In genomic region chr15:66704783-66705113, GRCh38 we compare ENCODE assay signal across 8 cellular contexts. TPM values are rescaled to one million over a fixed set of nuclear protein-coding genes. Genes with fewer than 3 reads are reported as not detected.
DNase-seq lines count a peak whose midpoint lies in the region; ATAC-seq and TF ChIP-seq lines count a peak whose summit lies in the region.

No MANE protein-coding gene starts in this region.

- DNase-seq in activated naive CD4-positive, alpha-beta T cell treated with Interleukin-2 at 50 U/mL for 16 hours, result no peak
- no peak for DNase-seq in ascending aorta (ENCODE audit: low spot score in 2 of 2)
- DNase-seq in lung (ENCODE audit: low spot score), result no peak
- DNase-seq in tibial nerve (ENCODE audit: low spot score in 2 of 2), result no peak
- DNase-seq in HUDEP-2 (lab: John Stamatoyannopoulos, UW; ENCODE audit: unreplicated experiment in 76 of 76), result no peak
- DNase-seq in hippocampal formation (lab: John Stamatoyannopoulos, UW), result no peak

- no peaks in the 10 kb centered on the region for H3K27me3 ChIP-seq in ascending aorta
- no peaks in the 10 kb centered on the region for H3K27me3 ChIP-seq in lung (ENCODE audit: control insufficient read depth, insufficient read depth)
- no peaks in the 10 kb centered on the region for H3K27me3 ChIP-seq in tibial nerve

- ATAC-seq in lung (ENCODE audit: insufficient read depth, low FRiP score), result no peak
- no peak for ATAC-seq in GM21360 (IDR thresholded peaks at IDR 0.05; ENCODE audit: unreplicated experiment)

- H3K9me3 ChIP-seq in ascending aorta, result no peaks in the 10 kb centered on the region
- no peaks in the 10 kb centered on the region for H3K9me3 ChIP-seq in lung (ENCODE audit: control insufficient read depth in 2 of 2, insufficient read depth in 1 of 2, low read length in 1 of 2)
- no peaks in the 10 kb centered on the region for H3K9me3 ChIP-seq in tibial nerve

- H3K4me1 Mint-ChIP-seq in activated naive CD4-positive, alpha-beta T cell treated with anti-CD3 and anti-CD28 coated beads, Interleukin-2, amount 50 U/mL, for 24 hours, result peaks cover 21% of the 10 kb centered on the region

- H3K4me3 Mint-ChIP-seq in activated naive CD4-positive, alpha-beta T cell treated with anti-CD3 and anti-CD28 coated beads, Interleukin-2, amount 50 U/mL, for 24 hours, result peak overlapping the region; percentile 80

- intact Hi-C loops in ascending aorta (cut with DNase I), result loop anchor here (5.0 to 10.0 kb wide), 4 partner anchors 33 to 490 kb away; partner anchors contain the start of genes RPL4 and ZWILCH

- H3K27ac ChIP-seq in ascending aorta, result peak overlapping the region; percentile 84 to 87
- H3K27ac ChIP-seq in lung (ENCODE audit: low read depth in 1 of 2, low read length in 1 of 2), result peak overlapping the region in 1 of 2 donors; percentile 88
- peak overlapping the region in 2 of 4 donors; percentile 17 to 87 for H3K27ac ChIP-seq in tibial nerve

- H3K9me3 Mint-ChIP-seq in activated naive CD4-positive, alpha-beta T cell treated with anti-CD3 and anti-CD28 coated beads, Interleukin-2, amount 50 U/mL, for 24 hours, result no peaks in the 10 kb centered on the region

- peak overlapping the region; percentile 88 for H3K4me3 ChIP-seq in ascending aorta
- peak overlapping the region; percentile 81 for H3K4me3 ChIP-seq in lung
- H3K4me3 ChIP-seq in tibial nerve, result peak overlapping the region in 3 of 4 donors; percentile 80 to 90 (median 84)

- TF ChIP-seq EP300 in tibial nerve (IDR thresholded peaks at IDR 0.05), result no peak

- H3K4me1 ChIP-seq in ascending aorta (peaks cover 7 to 17% of the 10 kb centered on the region in 2 donors), lung (ENCODE audit: control insufficient read depth in 2 of 2, insufficient read depth in 2 of 2, low read length in 2 of 2) (peaks cover 0 to 21% of the 10 kb centered on the region in 2 donors), tibial nerve (peaks cover 0 to 64% (median 25%) of the 10 kb centered on the region in 4 donors)

- TF ChIP-seq POLR2A in tibial nerve (IDR thresholded peaks at IDR 0.05), result no peak

- 33 to 67% methylated on average over 1 of the region's 1 CpG for WGBS in lung, 2 donors
- WGBS in tibial nerve, 2 donors, result 75 to 86% methylated on average over 1 of the region's 1 CpG

- no peak for TF ChIP-seq CTCF in ascending aorta (IDR thresholded peaks at IDR 0.05)
- TF ChIP-seq CTCF in lung (IDR thresholded peaks at IDR 0.05; ENCODE audit: control extremely low read depth, extremely low read depth), result no peak
- TF ChIP-seq CTCF in tibial nerve (IDR thresholded peaks at IDR 0.05), result no peak

- H3K36me3 Mint-ChIP-seq in activated naive CD4-positive, alpha-beta T cell treated with anti-CD3 and anti-CD28 coated beads, Interleukin-2, amount 50 U/mL, for 24 hours, result no peaks in the 10 kb centered on the region

- H3K36me3 ChIP-seq in ascending aorta (no peaks in the 10 kb centered on the region), lung (ENCODE audit: control insufficient read depth in 2 of 2, insufficient read depth in 2 of 2, low read length in 2 of 2) (peaks cover 0 to 4% of the 10 kb centered on the region in 2 donors), tibial nerve (peaks cover 0 to 5% (median 0%) of the 10 kb centered on the region in 3 donors)

- peaks cover 9% of the 10 kb centered on the region for H3K27me3 Mint-ChIP-seq in activated naive CD4-positive, alpha-beta T cell treated with anti-CD3 and anti-CD28 coated beads, Interleukin-2, amount 50 U/mL, for 24 hours

- H3K27ac Mint-ChIP-seq in activated naive CD4-positive, alpha-beta T cell treated with anti-CD3 and anti-CD28 coated beads, Interleukin-2, amount 50 U/mL, for 24 hours, result peak overlapping the region; percentile 35

RNA-seq across cellular contexts. Expression of gene SMAD6, which starts 2.7 kb away (rescaled TPM):
- total RNA-seq in ascending aorta (140 TPM), lung (10 to 100 TPM; 62.3 to 67.9 TPM), tibial nerve (10 to 100 TPM; 41.9 to 57.2 (median 48.6) TPM)
- 10 to 100 TPM; 24.2 to 56.0 TPM for polyA plus RNA-seq in lung
